9 cellular contexts compared by ENCODE assay signal in the genomic region with DNA sequence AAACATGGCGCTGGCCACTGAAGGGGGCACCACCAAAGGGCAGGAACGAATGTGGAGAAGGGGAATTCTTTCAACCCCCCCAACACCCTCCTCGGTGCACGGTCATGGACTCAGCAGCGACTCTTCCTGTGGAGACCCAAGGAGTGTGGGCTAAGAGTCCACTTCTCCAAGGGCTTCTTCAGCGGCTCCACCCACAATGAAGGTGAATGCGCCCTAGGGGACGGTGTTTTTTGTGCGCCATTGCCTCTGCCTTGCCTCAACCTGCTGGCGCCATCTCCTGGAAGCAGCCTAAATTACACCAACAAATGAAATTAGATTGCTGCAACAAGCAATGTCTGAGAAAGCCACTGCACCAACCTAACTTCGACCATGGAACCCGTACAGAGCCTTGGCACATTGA.
DNase-seq lines count a peak whose midpoint lies in the region; ATAC-seq and TF ChIP-seq lines count a peak whose summit lies in the region.
"Had no signal": no experiment of that assay in that cellular context is flagged by ENCODE, and none has a peak within 500 bp of the region (broad histone marks: within the 10 kb centered on the region; RNA-seq: fewer than 3 reads in every experiment).

No MANE protein-coding gene starts in this region.

- no peak overlapping the region for H3K27ac ChIP-seq in spleen

- H3K27me3 ChIP-seq in spleen (replicated peaks in 1 of 7): no peaks in the 10 kb centered on the region

- no peak for ATAC-seq in GM18511 (IDR thresholded peaks at IDR 0.05; ENCODE audit: unreplicated experiment)

- 33 to 80% (median 41%) methylated on average over 8 to 12 of the region's 12 CpGs for WGBS in spleen, 5 donors

- TF ChIP-seq POLR2A in spleen (IDR thresholded peaks at IDR 0.05): no peak

- intact Hi-C loops in spleen (cut with DNase I; ENCODE audit: low total_unique reads): no loop called here

- TF ChIP-seq CTCF in AG09319 (IDR thresholded peaks at IDR 0.05; ENCODE audit: low read depth, low read length): peak; percentile 33
- peak; percentile 26; the same call in 1 of the 2 replicates for TF ChIP-seq CTCF in GM12874 (IDR thresholded peaks at IDR 0.05; ENCODE audit: insufficient read depth, low read depth, low read length)
- TF ChIP-seq CTCF in epithelial cell of esophagus (IDR thresholded peaks at IDR 0.05; ENCODE audit: insufficient read depth, low read depth, low read length, missing control alignments): peak; percentile 65
- TF ChIP-seq CTCF in spleen (IDR thresholded peaks at IDR 0.05 in 8 of 11, conservative IDR thresholded peaks at IDR 0.05 in 3 of 11): no peak

- DNase-seq in AG09319 (ENCODE audit: extremely low read depth, low read depth) (no peak), NCI-H460 (ENCODE audit: extremely low read depth, low read depth) (peak; percentile 9), epithelial cell of esophagus (ENCODE audit: low read depth) (peak; percentile 52), spleen (no peak), NCI-H510A (lab: John Stamatoyannopoulos, UW) (no peak), cortex of kidney (lab: John Stamatoyannopoulos, UW) (no peak)
- DNase-seq: stimulated activated CD4-positive, alpha-beta T cell treated with anti-CD3 and anti-CD28 coated beads, Interleukin-4, amount 100 ng/mL, for 4 hours had no signal

- H3K4me1 ChIP-seq in spleen: no peaks in the 10 kb centered on the region

- peaks cover 0 to 21% (median 0%) of the 10 kb centered on the region in 8 donors for H3K9me3 ChIP-seq in spleen

- H3K4me3 ChIP-seq in epithelial cell of esophagus (ENCODE audit: low read length) (no peak overlapping the region), spleen (no peak overlapping the region)

- H3K36me3 ChIP-seq in spleen: no peaks in the 10 kb centered on the region

Comparison
In these comparisons a context has a peak if more than half of its experiments do, and no peak if none do; other contexts are left out.
1. DNase-seq: peak in NCI-H460 (single experiment) and epithelial cell of esophagus (single experiment); none in AG09319 (single experiment), spleen (single experiment), NCI-H510A (single experiment) and cortex of kidney (single experiment).
2. CTCF ChIP-seq: peak in AG09319 (single experiment), GM12874 (single experiment) and epithelial cell of esophagus (single experiment); none in spleen (0 of 11).